In genomic region chr14:52059614-52060013, GRCh38 we compare ENCODE assay signal across 20 cellular contexts. TPM values are rescaled to one million over a fixed set of nuclear protein-coding genes. Genes with fewer than 3 reads are reported as not detected.
DNase-seq lines count a peak whose midpoint lies in the region; ATAC-seq, FAIRE-seq and TF ChIP-seq lines count a peak whose summit lies in the region.
"Had no signal": no experiment of that assay in that cellular context is flagged by ENCODE, and none has a peak within 500 bp of the region (broad histone marks: within the 10 kb centered on the region; RNA-seq: fewer than 3 reads in every experiment).

No MANE protein-coding gene starts in this region.

- no peak overlapping the region for H3K4ac ChIP-seq in mesenchymal stem cell (ENCODE audit: low read depth in 1 of 2, low read length in 2 of 2)

- no peak overlapping the region for H4K91ac ChIP-seq in mesenchymal stem cell (ENCODE audit: low read length)

- no peak overlapping the region for H2BK12ac ChIP-seq in mesenchymal stem cell (ENCODE audit: low read length in 2 of 2)

- POLR2A ChIA-PET in naive thymus-derived CD4-positive, alpha-beta T cell (lab: Charles Lee): no interaction called here

- H3K18ac ChIP-seq in mesenchymal stem cell (ENCODE audit: low read depth in 1 of 2, low read length in 2 of 2): no peak overlapping the region

- H3K36me3 ChIP-seq in GM23248 (ENCODE audit: low read depth) (no peaks in the 10 kb centered on the region), mesenchymal stem cell (ENCODE audit: control insufficient read depth in 1 of 2, insufficient read depth in 2 of 2, low read depth in 1 of 2, low read length in 2 of 2) (peaks cover 0 to 7% of the 10 kb centered on the region in 2 experiments), thyroid gland (no peaks in the 10 kb centered on the region), MG63 (no peaks in the 10 kb centered on the region)
- H3K36me3 ChIP-seq in naive thymus-derived CD4-positive, alpha-beta T cell (ENCODE audit: control insufficient read depth in 2 of 3, insufficient read depth in 3 of 3, low read length in 3 of 3): no peaks in the 10 kb centered on the region

- no peak overlapping the region for H2BK5ac ChIP-seq in mesenchymal stem cell (ENCODE audit: low read depth, low read length, poor library complexity, severe bottlenecking)

- TF ChIP-seq CTCF in thyroid gland (IDR thresholded peaks at IDR 0.05): no peak

- H3K9ac ChIP-seq in GM23248: no peak overlapping the region
- peak overlapping the region; percentile 54 for H3K9ac ChIP-seq in mesenchymal stem cell (ENCODE audit: low read length)

- peaks cover 5% of the 10 kb centered on the region; the same call in 1 of the 2 replicates for H3K79me2 ChIP-seq in GM23248 (ENCODE audit: insufficient read depth)

- no peak overlapping the region for H2AK5ac ChIP-seq in mesenchymal stem cell (ENCODE audit: low read length, severe bottlenecking)

- no peak overlapping the region for H2AFZ ChIP-seq in GM23248
- H2AFZ ChIP-seq in mesenchymal stem cell (ENCODE audit: low read depth, low read length): no peak overlapping the region

- FAIRE-seq in endometrium (lab: Jason Lieb, UNC): peak; percentile 84
- FAIRE-seq: keratinocyte, TTC549 had no signal

- no peak for ATAC-seq in GM18502 (IDR thresholded peaks at IDR 0.05; ENCODE audit: poor library complexity, unreplicated experiment)
- ATAC-seq in naive thymus-derived CD4-positive, alpha-beta T cell: no peak
- ATAC-seq: activated CD4-positive, alpha-beta T cell treated with anti-CD3 and anti-CD28 coated beads for 36 hours; activated CD8-positive, alpha-beta memory T cell treated with anti-CD3 and anti-CD28 coated beads, Interleukin-2, amount 10 ng/mL, durations not matched to agents 7 days and 5 days; natural killer cell treated with Interleukin-12 subunit alpha and Interleukin-12 subunit beta and Interleukin-15 and Interleukin-18, amount 100 ng/mL, for 72 hours had no signal

- no peak for TF ChIP-seq POLR2A in thyroid gland (IDR thresholded peaks at IDR 0.05)

- H3K4me1 Mint-ChIP-seq in naive thymus-derived CD4-positive, alpha-beta T cell: no peaks in the 10 kb centered on the region
- H3K4me1 Mint-ChIP-seq: activated CD4-positive, alpha-beta T cell treated with anti-CD3 and anti-CD28 coated beads for 36 hours; activated CD8-positive, alpha-beta memory T cell treated with anti-CD3 and anti-CD28 coated beads, Interleukin-2, amount 10 ng/mL, durations not matched to agents 7 days and 5 days; CD8-positive, alpha-beta memory T cell had no signal

- intact Hi-C loops in thyroid gland (cut with DNase I): loop anchor here (10.0 kb wide), 1 partner anchor 45 kb away; no protein-coding TSS in a partner anchor
- intact Hi-C loops in naive thymus-derived CD4-positive, alpha-beta T cell (cut with micrococcal nuclease): no loop called here

- CTCF ChIA-PET in naive thymus-derived CD4-positive, alpha-beta T cell (lab: Charles Lee): no interaction called here

- no peaks in the 10 kb centered on the region for H3K36me3 Mint-ChIP-seq in naive thymus-derived CD4-positive, alpha-beta T cell
- H3K36me3 Mint-ChIP-seq: activated CD8-positive, alpha-beta memory T cell treated with anti-CD3 and anti-CD28 coated beads, Interleukin-2, amount 10 ng/mL, durations not matched to agents 7 days and 5 days; natural killer cell treated with Interleukin-12 subunit alpha and Interleukin-12 subunit beta and Interleukin-15 and Interleukin-18, amount 100 ng/mL, for 72 hours had no signal

- 0 out of 2 replicates have a peak, but pooled peaks cover under 1% of the 10 kb centered on the region for H3K9me2 ChIP-seq in GM23248 (ENCODE audit: insufficient read depth)

- no peaks in the 10 kb centered on the region for H4K20me1 ChIP-seq in GM23248 (ENCODE audit: insufficient read depth)

- H3K14ac ChIP-seq in mesenchymal stem cell (ENCODE audit: low read length in 2 of 2): no peak overlapping the region

- H3K27ac ChIP-seq in GM23248: peak overlapping the region; percentile 26
- H3K27ac ChIP-seq in mesenchymal stem cell (ENCODE audit: low read length, poor library complexity, severe bottlenecking): no peak overlapping the region
- H3K27ac ChIP-seq in thyroid gland: peak overlapping the region; percentile 59 to 72 (median 61)
- H3K27ac ChIP-seq in naive thymus-derived CD4-positive, alpha-beta T cell (ENCODE audit: low read depth, low read length): no peak overlapping the region

- H3K4me3 Mint-ChIP-seq in naive thymus-derived CD4-positive, alpha-beta T cell: no peak overlapping the region
- H3K4me3 Mint-ChIP-seq: activated CD4-positive, alpha-beta T cell treated with anti-CD3 and anti-CD28 coated beads for 36 hours; activated CD8-positive, alpha-beta memory T cell treated with anti-CD3 and anti-CD28 coated beads, Interleukin-2, amount 10 ng/mL, durations not matched to agents 7 days and 5 days; CD8-positive, alpha-beta memory T cell; natural killer cell treated with Interleukin-12 subunit alpha and Interleukin-12 subunit beta and Interleukin-15 and Interleukin-18, amount 100 ng/mL, for 72 hours had no signal

- peak; percentile 39 for DNase-seq in GM23248
- no peak for DNase-seq in mesenchymal stem cell
- DNase-seq in thyroid gland: no peak
- DNase-seq in MG63: no peak
- DNase-seq in activated effector memory CD4-positive, alpha-beta T cell treated with Interleukin-2 at 50 U/mL for 16 hours: no peak
- DNase-seq in naive thymus-derived CD4-positive, alpha-beta T cell: no peak
- DNase-seq: activated CD4-positive, alpha-beta T cell treated with anti-CD3 and anti-CD28 coated beads for 36 hours; activated CD8-positive, alpha-beta memory T cell treated with anti-CD3 and anti-CD28 coated beads, Interleukin-2, amount 10 ng/mL, durations not matched to agents 7 days and 5 days; CD8-positive, alpha-beta memory T cell; cerebellar nuclear complex; effector CD4-positive, alpha-beta T cell; KG1; NCI-H2081; NCI-H510A; stimulated activated CD4-positive, alpha-beta T cell treated with anti-CD3 and anti-CD28 coated beads, Interleukin-4, amount 100 ng/mL, for 24 hours had no signal

- in situ Hi-C loops in GM23248 (cut with MboI): no loop called here

- H2BK120ac ChIP-seq in mesenchymal stem cell (ENCODE audit: low read depth, low read length): no peak overlapping the region

- H3K27ac Mint-ChIP-seq in naive thymus-derived CD4-positive, alpha-beta T cell: no peak overlapping the region
- H3K27ac Mint-ChIP-seq: activated CD4-positive, alpha-beta T cell treated with anti-CD3 and anti-CD28 coated beads for 36 hours; activated CD8-positive, alpha-beta memory T cell treated with anti-CD3 and anti-CD28 coated beads, Interleukin-2, amount 10 ng/mL, durations not matched to agents 7 days and 5 days; CD8-positive, alpha-beta memory T cell; natural killer cell treated with Interleukin-12 subunit alpha and Interleukin-12 subunit beta and Interleukin-15 and Interleukin-18, amount 100 ng/mL, for 72 hours had no signal

- no peak overlapping the region for H4K8ac ChIP-seq in mesenchymal stem cell (ENCODE audit: low read length)

- no peaks in the 10 kb centered on the region for H3K27me3 ChIP-seq in GM23248 (replicated peaks; ENCODE audit: insufficient read depth)
- peaks cover 0 to 47% of the 10 kb centered on the region in 2 experiments for H3K27me3 ChIP-seq in mesenchymal stem cell (ENCODE audit: control insufficient read depth in 1 of 2, insufficient read depth in 1 of 2, low read length in 2 of 2)
- no peaks in the 10 kb centered on the region for H3K27me3 ChIP-seq in thyroid gland
- no peaks in the 10 kb centered on the region for H3K27me3 ChIP-seq in MG63
- no peaks in the 10 kb centered on the region for H3K27me3 ChIP-seq in naive thymus-derived CD4-positive, alpha-beta T cell (ENCODE audit: control insufficient read depth in 2 of 2, insufficient read depth in 2 of 2, low read length in 2 of 2)

- no peaks in the 10 kb centered on the region for H3K9me3 Mint-ChIP-seq in naive thymus-derived CD4-positive, alpha-beta T cell
- H3K9me3 Mint-ChIP-seq: CD8-positive, alpha-beta memory T cell; natural killer cell treated with Interleukin-12 subunit alpha and Interleukin-12 subunit beta and Interleukin-15 and Interleukin-18, amount 100 ng/mL, for 72 hours had no signal

- no peaks in the 10 kb centered on the region for H3K79me1 ChIP-seq in mesenchymal stem cell (replicated peaks; ENCODE audit: low read length, poor library complexity, severe bottlenecking)

- no peaks in the 10 kb centered on the region for H3K9me3 ChIP-seq in GM23248 (ENCODE audit: low read depth)
- no peaks in the 10 kb centered on the region for H3K9me3 ChIP-seq in mesenchymal stem cell (ENCODE audit: control insufficient read depth, low read length)
- no peaks in the 10 kb centered on the region for H3K9me3 ChIP-seq in thyroid gland
- H3K9me3 ChIP-seq in MG63: no peaks in the 10 kb centered on the region
- no peaks in the 10 kb centered on the region for H3K9me3 ChIP-seq in naive thymus-derived CD4-positive, alpha-beta T cell (ENCODE audit: control insufficient read depth in 2 of 3, low read length in 3 of 3)

- no peak overlapping the region for H3K23ac ChIP-seq in mesenchymal stem cell (ENCODE audit: low read length in 2 of 2)

- peaks cover 10 to 58% (median 22%) of the 10 kb centered on the region in 5 donors for H3K27me3 Mint-ChIP-seq in naive thymus-derived CD4-positive, alpha-beta T cell

- peak overlapping the region; percentile 29 for H3K4me2 ChIP-seq in GM23248 (ENCODE audit: unreplicated experiment)
- H3K4me2 ChIP-seq in mesenchymal stem cell (ENCODE audit: low read length, poor library complexity, severe bottlenecking): no peak overlapping the region

- H3K4me3 ChIP-seq in GM23248 (no peak overlapping the region), mesenchymal stem cell (ENCODE audit: insufficient read depth in 1 of 2, low read depth in 1 of 2, low read length in 2 of 2) (peak overlapping the region in 1 of 2 experiments; percentile 50), thyroid gland (replicated peaks in 1 of 3) (no peak overlapping the region), MG63 (no peak overlapping the region)
- H3K4me3 ChIP-seq in naive thymus-derived CD4-positive, alpha-beta T cell (ENCODE audit: low read length): no peak overlapping the region

- no peak overlapping the region for H2BK15ac ChIP-seq in mesenchymal stem cell (ENCODE audit: low read depth, poor library complexity, severe bottlenecking)

- H3F3A ChIP-seq in GM23248 (ENCODE audit: insufficient read depth): peaks cover 14% of the 10 kb centered on the region; the same call in 1 of the 2 replicates

- H3K4me1 ChIP-seq in GM23248 (ENCODE audit: insufficient read depth) (peaks cover 44% of the 10 kb centered on the region), mesenchymal stem cell (ENCODE audit: control insufficient read depth, insufficient read depth, low read depth, low read length) (peaks cover 5% of the 10 kb centered on the region), thyroid gland (peaks cover 46 to 69% of the 10 kb centered on the region in 2 donors)
- H3K4me1 ChIP-seq in naive thymus-derived CD4-positive, alpha-beta T cell (ENCODE audit: control insufficient read depth in 2 of 2, insufficient read depth in 2 of 2, low read length in 2 of 2): no peaks in the 10 kb centered on the region

RNA-seq across cellular contexts. Expression of gene NID2, which starts 9.2 kb away (rescaled TPM):
- 59.8 and 66.6 TPM in 2 replicates for total RNA-seq in GM23248 (2014; rRNA removed; shearing (Covaris generic))
- 39.8 and 40.0 TPM in 2 replicates for polyA plus RNA-seq in GM23248 (2016; fragmentation: Nextera tagmentation; extraction: Ambion mirVana)
- polyA plus RNA-seq in mesenchymal stem cell (2013, experiment 1 of 2): 213 TPM
- polyA plus RNA-seq in mesenchymal stem cell (2013, experiment 2 of 2): 208 TPM
- 100 to 1,000 TPM; 115 to 207 (median 130) TPM for total RNA-seq in thyroid gland
- total RNA-seq in MG63 (2014; rRNA removed; shearing (Covaris generic); ENCODE audit: low replicate concordance): 2.3 and 4.6 TPM in 2 replicates
- under 1 TPM in 2 of 5 experiments, not detected in 3; 0.42 to 0.94 TPM for total RNA-seq in naive thymus-derived CD4-positive, alpha-beta T cell
- polyA plus RNA-seq in naive thymus-derived CD4-positive, alpha-beta T cell: under 1 TPM in 1 of 2 donors, not detected in 1; 0.35 TPM
- total RNA-seq: activated CD4-positive, alpha-beta T cell treated with anti-CD3 and anti-CD28 coated beads for 36 hours; CD8-positive, alpha-beta memory T cell had no signal

Comparison
In these comparisons a context has a peak if more than half of its experiments do, and no peak if none do; other contexts are left out.
1. H3K27ac ChIP-seq: peak in GM23248 (single experiment) and thyroid gland (3 of 3); none in mesenchymal stem cell (single experiment) and naive thymus-derived CD4-positive, alpha-beta T cell (single experiment).
2. RNA of gene NID2, which starts 9.2 kb away (total RNA-seq): 115 to 207 TPM in thyroid gland and 59.8 to 66.6 TPM in GM23248; 2.3 to 4.6 TPM in MG63 and 0.42 to 0.94 TPM in naive thymus-derived CD4-positive, alpha-beta T cell; every median in the first group is over 10 times any median in the second.